1 cellular context compared by ENCODE assay signal in genomic region chr9:115262477-115262876, GRCh38.
TF ChIP-seq lines count a peak whose summit lies in the region.

No MANE protein-coding gene starts in this region.

TF ChIP-seq in SK-N-SH treated with all-trans-retinoic acid at 6 μM for 48 hours, 23 proteins besides CTCF, POLR2A, EP300 and RAD21 (continued from another document):
- TF ChIP-seq, protein P1, sequence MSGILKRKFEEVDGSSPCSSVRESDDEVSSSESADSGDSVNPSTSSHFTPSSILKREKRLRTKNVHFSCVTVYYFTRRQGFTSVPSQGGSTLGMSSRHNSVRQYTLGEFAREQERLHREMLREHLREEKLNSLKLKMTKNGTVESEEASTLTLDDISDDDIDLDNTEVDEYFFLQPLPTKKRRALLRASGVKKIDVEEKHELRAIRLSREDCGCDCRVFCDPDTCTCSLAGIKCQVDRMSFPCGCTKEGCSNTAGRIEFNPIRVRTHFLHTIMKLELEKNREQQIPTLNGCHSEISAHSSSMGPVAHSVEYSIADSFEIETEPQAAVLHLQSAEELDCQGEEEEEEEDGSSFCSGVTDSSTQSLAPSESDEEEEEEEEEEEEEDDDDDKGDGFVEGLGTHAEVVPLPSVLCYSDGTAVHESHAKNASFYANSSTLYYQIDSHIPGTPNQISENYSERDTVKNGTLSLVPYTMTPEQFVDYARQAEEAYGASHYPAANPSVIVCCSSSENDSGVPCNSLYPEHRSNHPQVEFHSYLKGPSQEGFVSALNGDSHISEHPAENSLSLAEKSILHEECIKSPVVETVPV (CRISPR knock-in tag; IDR thresholded peaks at IDR 0.05): peak; percentile 85
- TF ChIP-seq, protein P2, sequence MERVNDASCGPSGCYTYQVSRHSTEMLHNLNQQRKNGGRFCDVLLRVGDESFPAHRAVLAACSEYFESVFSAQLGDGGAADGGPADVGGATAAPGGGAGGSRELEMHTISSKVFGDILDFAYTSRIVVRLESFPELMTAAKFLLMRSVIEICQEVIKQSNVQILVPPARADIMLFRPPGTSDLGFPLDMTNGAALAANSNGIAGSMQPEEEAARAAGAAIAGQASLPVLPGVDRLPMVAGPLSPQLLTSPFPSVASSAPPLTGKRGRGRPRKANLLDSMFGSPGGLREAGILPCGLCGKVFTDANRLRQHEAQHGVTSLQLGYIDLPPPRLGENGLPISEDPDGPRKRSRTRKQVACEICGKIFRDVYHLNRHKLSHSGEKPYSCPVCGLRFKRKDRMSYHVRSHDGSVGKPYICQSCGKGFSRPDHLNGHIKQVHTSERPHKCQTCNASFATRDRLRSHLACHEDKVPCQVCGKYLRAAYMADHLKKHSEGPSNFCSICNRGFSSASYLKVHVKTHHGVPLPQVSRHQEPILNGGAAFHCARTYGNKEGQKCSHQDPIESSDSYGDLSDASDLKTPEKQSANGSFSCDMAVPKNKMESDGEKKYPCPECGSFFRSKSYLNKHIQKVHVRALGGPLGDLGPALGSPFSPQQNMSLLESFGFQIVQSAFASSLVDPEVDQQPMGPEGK (CRISPR knock-in tag; IDR thresholded peaks at IDR 0.05; ENCODE audit: borderline replicate concordance): peak; percentile 75; the same call in 1 of the 2 replicates
- TF ChIP-seq SNAI2 (CRISPR knock-in tag; IDR thresholded peaks at IDR 0.05) (peak; percentile 81; the same call in 1 of the 2 replicates), ZFP30 (CRISPR knock-in tag; IDR thresholded peaks at IDR 0.05) (peak; percentile 27; the same call in 1 of the 2 replicates), BACH2 (CRISPR knock-in tag; IDR thresholded peaks at IDR 0.05; ENCODE audit: borderline replicate concordance) (no peak), TOX (CRISPR knock-in tag; IDR thresholded peaks at IDR 0.05; ENCODE audit: borderline replicate concordance) (no peak), ZC3H10 (CRISPR knock-in tag; IDR thresholded peaks at IDR 0.05) (no peak)
